Comparison of ENCODE assay signal across 8 cellular contexts in genomic region chr7:151877911-151878835, GRCh38. TPM values are rescaled to one million over a fixed set of nuclear protein-coding genes. Genes with fewer than 3 reads are reported as not detected.
A peak's percentile ranks its signal among the peaks of the same experiment; 100 is the strongest.
DNase-seq lines count a peak whose midpoint lies in the region; ATAC-seq lines count a peak whose summit lies in the region.

No MANE protein-coding gene starts in this region.

- H3K27ac ChIP-seq in duodenal mucosa (ENCODE audit: low read depth, low read length) = no peak overlapping the region

- H3K4me3 ChIP-seq in duodenal mucosa (ENCODE audit: low read depth in 1 of 2, low read length in 2 of 2) = peak overlapping the region; percentile 94 to 98

- H3K27me3 Mint-ChIP-seq in stimulated activated naive CD8-positive, alpha-beta T cell treated with anti-CD3 and anti-CD28 coated beads, Interleukin-15, Interleukin-2, amounts not matched to agents 100 ng/mL and 50 ng/mL, for 24 hours = no peaks in the 10 kb centered on the region
- no peaks in the 10 kb centered on the region for H3K27me3 Mint-ChIP-seq in natural killer cell treated with Interleukin-12 subunit alpha and Interleukin-12 subunit beta and Interleukin-15 and Interleukin-18, amount 100 ng/mL, for 72 hours

- H3K27me3 ChIP-seq in duodenal mucosa (ENCODE audit: control insufficient read depth in 1 of 2, insufficient read depth in 2 of 2, low read length in 2 of 2) = no peaks in the 10 kb centered on the region

- H3K4me3 Mint-ChIP-seq in stimulated activated naive CD8-positive, alpha-beta T cell treated with anti-CD3 and anti-CD28 coated beads, Interleukin-15, Interleukin-2, amounts not matched to agents 100 ng/mL and 50 ng/mL, for 24 hours = peak overlapping the region; percentile 32
- peak overlapping the region; percentile 91 for H3K4me3 Mint-ChIP-seq in natural killer cell treated with Interleukin-12 subunit alpha and Interleukin-12 subunit beta and Interleukin-15 and Interleukin-18, amount 100 ng/mL, for 72 hours

- H3K9ac ChIP-seq in duodenal mucosa (ENCODE audit: low read depth in 1 of 2, low read length in 2 of 2) = peak overlapping the region; percentile 25 to 39

- H3K9me3 Mint-ChIP-seq in stimulated activated naive CD8-positive, alpha-beta T cell treated with anti-CD3 and anti-CD28 coated beads, Interleukin-15, Interleukin-2, amounts not matched to agents 100 ng/mL and 50 ng/mL, for 24 hours = no peaks in the 10 kb centered on the region
- no peaks in the 10 kb centered on the region for H3K9me3 Mint-ChIP-seq in natural killer cell treated with Interleukin-12 subunit alpha and Interleukin-12 subunit beta and Interleukin-15 and Interleukin-18, amount 100 ng/mL, for 72 hours

- H3K27ac Mint-ChIP-seq in stimulated activated naive CD8-positive, alpha-beta T cell treated with anti-CD3 and anti-CD28 coated beads, Interleukin-15, Interleukin-2, amounts not matched to agents 100 ng/mL and 50 ng/mL, for 24 hours = no peak overlapping the region
- H3K27ac Mint-ChIP-seq in natural killer cell treated with Interleukin-12 subunit alpha and Interleukin-12 subunit beta and Interleukin-15 and Interleukin-18, amount 100 ng/mL, for 72 hours = no peak overlapping the region

- peaks cover 8 to 12% of the 10 kb centered on the region in 2 donors for H3K4me1 ChIP-seq in duodenal mucosa (ENCODE audit: control insufficient read depth in 1 of 2, insufficient read depth in 2 of 2, low read length in 2 of 2)

- DNase-seq in stimulated activated naive CD8-positive, alpha-beta T cell treated with anti-CD3 and anti-CD28 coated beads, Interleukin-15, Interleukin-2, amounts not matched to agents 100 U/mL and 50 U/mL, for 24 hours = no peak
- DNase-seq in natural killer cell treated with Interleukin-12 subunit alpha and Interleukin-12 subunit beta and Interleukin-15 and Interleukin-18, amount 100 ng/mL, for 72 hours (ENCODE audit: low spot score) = no peak
- DNase-seq in DMS53 treated with DMSO at 0.1 percent for 48 hours (lab: John Stamatoyannopoulos, UW; ENCODE audit: unreplicated experiment) (no peak), NCI-H345 treated with DMSO at 0.1 percent for 48 hours (lab: John Stamatoyannopoulos, UW; ENCODE audit: unreplicated experiment) (no peak), SIG-M5 (lab: John Stamatoyannopoulos, UW) (no peak)

- H3K36me3 ChIP-seq in duodenal mucosa (ENCODE audit: control insufficient read depth in 1 of 2, insufficient read depth in 2 of 2, low read length in 2 of 2) = no peaks in the 10 kb centered on the region

- no peak for ATAC-seq in stimulated activated naive CD8-positive, alpha-beta T cell treated with anti-CD3 and anti-CD28 coated beads, Interleukin-15, Interleukin-2, amounts not matched to agents 100 U/mL and 50 U/mL, for 24 hours
- no peak for ATAC-seq in natural killer cell treated with Interleukin-12 subunit alpha and Interleukin-12 subunit beta and Interleukin-15 and Interleukin-18, amount 100 ng/mL, for 72 hours
- no peak for ATAC-seq in GM21825 (IDR thresholded peaks at IDR 0.05; ENCODE audit: unreplicated experiment)

- H3K36me3 Mint-ChIP-seq in stimulated activated naive CD8-positive, alpha-beta T cell treated with anti-CD3 and anti-CD28 coated beads, Interleukin-15, Interleukin-2, amounts not matched to agents 100 ng/mL and 50 ng/mL, for 24 hours (ENCODE audit: low read depth) = no peaks in the 10 kb centered on the region
- H3K36me3 Mint-ChIP-seq in natural killer cell treated with Interleukin-12 subunit alpha and Interleukin-12 subunit beta and Interleukin-15 and Interleukin-18, amount 100 ng/mL, for 72 hours = no peaks in the 10 kb centered on the region

- no peaks in the 10 kb centered on the region for H3K9me3 ChIP-seq in duodenal mucosa (ENCODE audit: control insufficient read depth in 1 of 2, low read length in 2 of 2)

- H3K4me1 Mint-ChIP-seq in stimulated activated naive CD8-positive, alpha-beta T cell treated with anti-CD3 and anti-CD28 coated beads, Interleukin-15, Interleukin-2, amounts not matched to agents 100 ng/mL and 50 ng/mL, for 24 hours (ENCODE audit: low read depth) = peaks cover 23% of the 10 kb centered on the region
- H3K4me1 Mint-ChIP-seq in natural killer cell treated with Interleukin-12 subunit alpha and Interleukin-12 subunit beta and Interleukin-15 and Interleukin-18, amount 100 ng/mL, for 72 hours (ENCODE audit: low read depth in 2 of 2) = peaks cover 4 to 20% of the 10 kb centered on the region in 2 donors

RNA-seq across cellular contexts. Expression of gene PRKAG2, which starts 1.3 kb away (rescaled TPM):
- 10 to 100 TPM; 19.9 to 22.6 TPM for total RNA-seq in natural killer cell treated with Interleukin-12 subunit alpha and Interleukin-12 subunit beta and Interleukin-15 and Interleukin-18, amount 100 ng/mL, for 72 hours
